ENCODE assay signal across 8 cellular contexts in the genomic region with DNA sequence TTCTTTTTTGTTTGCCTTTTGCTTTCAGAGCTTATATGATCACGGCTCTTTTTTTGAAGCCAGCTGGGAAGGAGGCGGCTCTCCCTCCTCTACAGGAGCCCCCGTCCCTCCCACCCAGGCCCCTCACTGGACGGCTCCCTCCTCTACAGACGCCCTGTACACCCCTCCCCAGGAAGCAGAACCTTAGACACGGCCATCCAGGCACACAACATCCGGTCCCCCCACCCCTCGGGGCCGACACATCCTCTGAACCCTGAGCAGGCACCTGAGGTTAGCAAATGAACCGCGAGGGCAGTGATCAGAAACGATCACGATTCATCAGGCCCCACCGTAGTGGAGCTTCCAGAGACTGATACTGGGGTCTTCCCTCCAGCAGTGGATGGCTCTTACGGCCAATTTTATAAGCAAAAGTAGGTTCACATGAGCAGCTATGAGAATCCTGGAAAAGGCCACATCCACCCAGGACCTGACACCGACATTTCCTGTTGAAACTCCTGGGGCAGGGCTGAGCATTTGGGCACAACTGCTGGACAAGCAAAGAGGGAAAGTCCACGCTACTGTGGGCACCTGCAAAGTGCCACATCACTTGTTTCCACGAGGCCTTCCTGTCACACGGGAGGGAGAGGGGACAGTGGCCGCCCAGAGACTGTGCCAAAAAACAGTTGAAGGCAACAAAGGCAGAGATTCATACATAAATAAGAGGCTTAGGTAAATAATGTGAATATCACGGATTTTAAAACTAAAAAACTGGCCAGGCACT.
DNase-seq lines count a peak whose midpoint lies in the region; ATAC-seq and TF ChIP-seq lines count a peak whose summit lies in the region.

No MANE protein-coding gene starts in this region.

- H3K9me3 ChIP-seq in WERI-Rb-1 (ENCODE audit: severe bottlenecking): peaks cover 2% of the 10 kb centered on the region

- H3K4me3 Mint-ChIP-seq in mesothelial cell of epicardium: no peak overlapping the region

- peaks cover 4% of the 10 kb centered on the region for H3K36me3 Mint-ChIP-seq in mesothelial cell of epicardium

- H3K27me3 ChIP-seq in WERI-Rb-1 (ENCODE audit: insufficient read depth, low read depth, severe bottlenecking): no peaks in the 10 kb centered on the region

- no peaks in the 10 kb centered on the region for H3K9me3 Mint-ChIP-seq in mesothelial cell of epicardium

- DNase-seq in activated CD4-positive, alpha-beta T cell treated with anti-CD3 and anti-CD28 coated beads, Interleukin-2, amount 50 U/mL, for 4 hours: peak; percentile 69 to 72
- DNase-seq in mesothelial cell of epicardium (ENCODE audit: low spot score in 2 of 2, unreplicated experiment in 2 of 2): no peak
- DNase-seq in NCI-H526 treated with DMSO at 0.1 percent for 48 hours (lab: John Stamatoyannopoulos, UW): no peak
- DNase-seq in NCI-H2227 (lab: John Stamatoyannopoulos, UW; ENCODE audit: unreplicated experiment): no peak
- no peak for DNase-seq in WERI-Rb-1
- no peak for DNase-seq in foreskin melanocyte

- TF ChIP-seq CTCF in mesothelial cell of epicardium (IDR thresholded peaks at IDR 0.05; ENCODE audit: unreplicated experiment) (no peak), WERI-Rb-1 (IDR thresholded peaks at IDR 0.05; ENCODE audit: low read depth, low read length) (no peak)

- H3K4me3 ChIP-seq in WERI-Rb-1 (ENCODE audit: low read depth, low read length): no peak overlapping the region

- H3K27ac Mint-ChIP-seq in mesothelial cell of epicardium: peak overlapping the region; percentile 45

- H3K4me1 Mint-ChIP-seq in mesothelial cell of epicardium: peaks cover 7% of the 10 kb centered on the region

- no peaks in the 10 kb centered on the region for H3K36me3 ChIP-seq in WERI-Rb-1

- ATAC-seq in GM18520 (IDR thresholded peaks at IDR 0.05; ENCODE audit: unreplicated experiment) (peak; percentile 35), HG03095 (IDR thresholded peaks at IDR 0.05; ENCODE audit: unreplicated experiment) (peak; percentile 64)

- no peak overlapping the region for H3K27ac ChIP-seq in WERI-Rb-1

- no peaks in the 10 kb centered on the region for H3K27me3 Mint-ChIP-seq in mesothelial cell of epicardium (ENCODE audit: low read depth)

Comparison
In these comparisons a context has a peak if more than half of its experiments do, and no peak if none do; other contexts are left out.
1. DNase-seq: peak in activated CD4-positive, alpha-beta T cell treated with anti-CD3 and anti-CD28 coated beads, Interleukin-2, amount 50 U/mL, for 4 hours (2 of 2); none in mesothelial cell of epicardium (0 of 2), NCI-H526 treated with DMSO at 0.1 percent for 48 hours (single experiment), NCI-H2227 (single experiment), WERI-Rb-1 (single experiment) and foreskin melanocyte (single experiment).